Comparison of ENCODE assay signal across 14 cellular contexts in genomic region chr3:179801263-179801662, GRCh38.
A peak's percentile ranks its signal among the peaks of the same experiment; 100 is the strongest.
DNase-seq lines count a peak whose midpoint lies in the region; ATAC-seq and TF ChIP-seq lines count a peak whose summit lies in the region.
"Had no signal": no experiment of that assay in that cellular context is flagged by ENCODE, and none has a peak within 500 bp of the region (broad histone marks: within the 10 kb centered on the region; RNA-seq: fewer than 3 reads in every experiment).

No MANE protein-coding gene starts in this region.

- no peak for TF ChIP-seq POLR2A in stomach (IDR thresholded peaks at IDR 0.05)

- H3K4me1 ChIP-seq in stomach, result peaks cover 0 to 16% (median 11%) of the 10 kb centered on the region in 4 donors
- H3K4me1 ChIP-seq: adrenal gland had no signal

- no peaks in the 10 kb centered on the region for H3K9me3 ChIP-seq in stomach
- H3K9me3 ChIP-seq: adrenal gland had no signal

- no peaks in the 10 kb centered on the region for H3K36me3 ChIP-seq in stomach
- H3K36me3 ChIP-seq: adrenal gland had no signal

- DNase-seq in EH (ENCODE audit: low read depth) (peak; percentile 82), NOMO-1 treated with DMSO at 0.1 percent for 48 hours (lab: John Stamatoyannopoulos, UW; ENCODE audit: unreplicated experiment) (peak; percentile 53), cardiac fibroblast (ENCODE audit: low read depth in 2 of 2) (peak; percentile 92 to 98), myocyte (ENCODE audit: low read depth) (peak; percentile 37), NCI-H2029 (lab: John Stamatoyannopoulos, UW) (no peak), stomach (no peak)
- DNase-seq: activated CD8-positive, alpha-beta memory T cell treated with anti-CD3 and anti-CD28 coated beads, Interleukin-2, amount 10 ng/mL, durations not matched to agents 7 days and 5 days; CD8-positive, alpha-beta T cell; NCI-H1930; stimulated activated CD4-positive, alpha-beta T cell treated with anti-CD3 and anti-CD28 coated beads, Interleukin-12 subunit alpha, Interleukin-12 subunit beta, amount 100 ng/mL, for 4 hours had no signal

- H3K4me3 ChIP-seq in cardiac fibroblast (replicated peaks in 1 of 2; ENCODE audit: low read depth in 2 of 2, low read length in 2 of 2), result no peak overlapping the region
- no peak overlapping the region for H3K4me3 ChIP-seq in stomach
- H3K4me3 ChIP-seq: adrenal gland, GM23338 had no signal

- no peaks in the 10 kb centered on the region for H3K27me3 ChIP-seq in stomach
- H3K27me3 ChIP-seq: adrenal gland had no signal

- no peak overlapping the region for H3K27ac ChIP-seq in stomach
- H3K27ac ChIP-seq: adrenal gland had no signal

- intact Hi-C loops in stomach (cut with DNase I; ENCODE audit: low total_unique reads), result no loop called here

- TF ChIP-seq CTCF in cardiac fibroblast (IDR thresholded peaks at IDR 0.05; ENCODE audit: low read depth, low read length), result no peak
- TF ChIP-seq CTCF in stomach (IDR thresholded peaks at IDR 0.05), result no peak

- TF ChIP-seq EP300 in stomach (IDR thresholded peaks at IDR 0.05), result no peak

- ATAC-seq in GM18502 (IDR thresholded peaks at IDR 0.05; ENCODE audit: poor library complexity, unreplicated experiment) (no peak), HG03139 (IDR thresholded peaks at IDR 0.05; ENCODE audit: unreplicated experiment) (no peak)
- ATAC-seq: activated CD8-positive, alpha-beta memory T cell treated with anti-CD3 and anti-CD28 coated beads, Interleukin-2, amount 10 ng/mL, durations not matched to agents 7 days and 5 days; CD8-positive, alpha-beta T cell; GM23338 had no signal

Comparison
In these comparisons a context has a peak if more than half of its experiments do, and no peak if none do; other contexts are left out.
1. DNase-seq: peak in EH (single experiment), NOMO-1 treated with DMSO at 0.1 percent for 48 hours (single experiment), cardiac fibroblast (2 of 2) and myocyte (single experiment); none in NCI-H2029 (single experiment) and stomach (single experiment).